ENCODE assay signal across 8 cellular contexts in the genomic region with DNA sequence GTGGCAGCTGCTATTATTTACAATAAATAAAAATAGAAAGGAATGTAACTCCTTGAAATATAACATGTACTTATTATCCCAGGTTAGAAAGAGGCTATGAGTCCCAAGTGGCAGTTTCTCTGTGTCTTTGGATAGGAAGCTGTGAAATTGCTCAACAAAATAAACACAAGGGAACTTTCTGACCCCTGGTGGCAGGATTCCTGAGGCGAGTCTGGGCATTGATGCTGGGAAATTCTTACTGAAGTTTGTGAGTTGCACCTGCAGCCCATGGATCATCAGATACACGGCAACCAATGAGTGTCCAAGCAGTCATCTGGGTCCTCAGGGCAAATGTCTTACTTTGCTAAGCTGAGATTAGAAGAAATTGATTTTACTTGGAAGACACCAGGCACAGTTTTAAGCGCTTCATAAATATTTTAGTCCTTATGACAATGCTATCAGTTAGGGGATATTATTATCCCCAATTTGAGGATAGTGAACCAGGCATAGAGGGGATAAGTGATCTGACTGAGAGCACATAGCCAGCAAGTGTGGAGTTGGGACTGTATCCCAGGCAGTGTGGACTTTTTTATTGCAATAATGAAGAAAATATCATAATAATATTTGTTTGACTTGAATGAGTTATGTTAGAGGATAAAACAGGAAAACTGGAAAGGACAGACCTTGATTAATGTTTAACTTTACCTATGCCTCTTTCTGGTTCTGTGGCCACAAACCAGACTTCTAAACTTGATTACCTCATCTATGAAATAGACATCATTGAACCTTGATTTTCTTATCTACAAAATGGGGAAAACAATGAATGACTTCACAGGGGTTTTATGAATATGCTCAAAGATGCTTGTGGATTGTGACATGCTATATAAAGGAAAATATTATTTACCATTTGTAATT.
A peak's percentile ranks its signal among the peaks of the same experiment; 100 is the strongest.
DNase-seq lines count a peak whose midpoint lies in the region; ATAC-seq and TF ChIP-seq lines count a peak whose summit lies in the region.

No MANE protein-coding gene starts in this region.

- TF ChIP-seq CTCF in OCI-LY1 (IDR thresholded peaks at IDR 0.05; ENCODE audit: low read length): peak; percentile 30; the same call in 1 of the 2 replicates
- peak in 2 of 3 donors; percentile 37 to 50 for TF ChIP-seq CTCF in ovary (IDR thresholded peaks at IDR 0.05)
- TF ChIP-seq CTCF in GM10248 (IDR thresholded peaks at IDR 0.05; ENCODE audit: control extremely low read depth, extremely low read depth, low read depth, missing control alignments): no peak

- WGBS in ovary, 3 donors: 35 to 39% (median 39%) methylated on average over 3 of the region's 3 CpGs

- H3K4me2 ChIP-seq in OCI-LY1 (ENCODE audit: low read length): no peak overlapping the region

- DNase-seq in NCI-H510A treated with DMSO at 0.1 percent for 48 hours (lab: John Stamatoyannopoulos, UW) (peak; percentile 4), NCI-H510A (lab: John Stamatoyannopoulos, UW) (no peak), fibroblast of gingiva (ENCODE audit: low read depth) (peak; percentile 16), ovary (peak; percentile 17 to 53 (median 29)), GM10248 (ENCODE audit: extremely low spot score) (no peak)

- CTCF ChIA-PET in GM10248 (lab: Yijun Ruan, JAX): interaction anchor here (1.0 to 3.1 kb wide), 4 partner anchors 9 to 407 kb away, joined by 3 to 16 read pairs (median 4); no protein-coding TSS in a partner anchor

- H3K27ac ChIP-seq in OCI-LY1 (ENCODE audit: low read depth, low read length, poor library complexity, severe bottlenecking) (no peak overlapping the region), ovary (no peak overlapping the region)

- TF ChIP-seq POLR2A in ovary (IDR thresholded peaks at IDR 0.05): no peak

- TF ChIP-seq EP300 in ovary (IDR thresholded peaks at IDR 0.05): no peak

- intact Hi-C loops in ovary (cut with DNase I): loop anchor here in 1 of 4 donors (5.0 kb wide), 1 partner anchor 396 kb away; no protein-coding TSS in a partner anchor

- H3K9me3 ChIP-seq in OCI-LY1 (ENCODE audit: low read length) (no peaks in the 10 kb centered on the region), ovary (no peaks in the 10 kb centered on the region)

- no peaks in the 10 kb centered on the region for H4K20me1 ChIP-seq in OCI-LY1 (ENCODE audit: insufficient read depth, low read length)

- H3K36me3 ChIP-seq in OCI-LY1 (ENCODE audit: insufficient read depth, low read length) (no peaks in the 10 kb centered on the region), ovary (no peaks in the 10 kb centered on the region)

- no peak overlapping the region for H2AFZ ChIP-seq in OCI-LY1 (ENCODE audit: low read length)

- H3K9me2 ChIP-seq in OCI-LY1 (ENCODE audit: low read depth, low read length): no peaks in the 10 kb centered on the region

- H3K4me1 ChIP-seq in OCI-LY1 (ENCODE audit: insufficient read depth, low read length, severe bottlenecking) (no peaks in the 10 kb centered on the region), ovary (ENCODE audit: insufficient read depth) (no peaks in the 10 kb centered on the region)

- H3K27me3 ChIP-seq in OCI-LY1 (ENCODE audit: insufficient read depth, low read length) (no peaks in the 10 kb centered on the region), ovary (no peaks in the 10 kb centered on the region)

- H3K9ac ChIP-seq in OCI-LY1 (ENCODE audit: low read length): no peak overlapping the region

- H3K4me3 ChIP-seq in OCI-LY1 (ENCODE audit: low read depth, low read length, poor library complexity, severe bottlenecking) (no peak overlapping the region), ovary (no peak overlapping the region)

- ATAC-seq in GM19397 (IDR thresholded peaks at IDR 0.05; ENCODE audit: unreplicated experiment) (no peak), HG03175 (IDR thresholded peaks at IDR 0.05; ENCODE audit: unreplicated experiment) (no peak)

- POLR2A ChIA-PET in GM10248 (lab: Yijun Ruan, JAX): no interaction called here

- H3F3A ChIP-seq in OCI-LY1 (ENCODE audit: insufficient read depth, low read length): no peaks in the 10 kb centered on the region

- H3K79me2 ChIP-seq in OCI-LY1 (ENCODE audit: insufficient read depth, low read length): no peaks in the 10 kb centered on the region

Comparison
In these comparisons a context has a peak if more than half of its experiments do, and no peak if none do; other contexts are left out.
1. DNase-seq: peak in NCI-H510A treated with DMSO at 0.1 percent for 48 hours (single experiment), fibroblast of gingiva (single experiment) and ovary (5 of 5); none in NCI-H510A (single experiment) and GM10248 (single experiment).